Comparison of ENCODE assay signal across 11 cellular contexts in genomic region chr1:16074217-16074616, GRCh38. TPM values are rescaled to one million over a fixed set of nuclear protein-coding genes. Genes with fewer than 3 reads are reported as not detected.
DNase-seq lines count a peak whose midpoint lies in the region; ATAC-seq, FAIRE-seq and TF ChIP-seq lines count a peak whose summit lies in the region.
"Had no signal": no experiment of that assay in that cellular context is flagged by ENCODE, and none has a peak within 500 bp of the region (broad histone marks: within the 10 kb centered on the region; RNA-seq: fewer than 3 reads in every experiment).

No MANE protein-coding gene starts in this region.

- H3K27me3 ChIP-seq in CD8-positive, alpha-beta T cell (ENCODE audit: insufficient read depth, low read length) = peaks cover 12% of the 10 kb centered on the region
- H3K27me3 ChIP-seq in K562 (ENCODE audit: control insufficient read depth in 2 of 2, insufficient read depth in 2 of 2, low read length in 2 of 2) (peaks cover 0 to 15% of the 10 kb centered on the region in 2 experiments; a peak in 2 of 5 replicates), foreskin keratinocyte (peaks cover 7% of the 10 kb centered on the region)

- H3K9ac ChIP-seq in K562 (ENCODE audit: insufficient read depth in 1 of 2, low read depth in 2 of 2, low read length in 2 of 2) = no peak overlapping the region

- no TSS peak for BruUV-seq in K562 (replicated peaks; lab: Mats Ljungman, UMichigan)

- in situ Hi-C loops in K562 (cut with MboI) = no loop called here

- CTCF ChIA-PET in CD8-positive, alpha-beta T cell (lab: Charles Lee) = interaction anchor here (0.6 to 17.9 kb wide), 6 partner anchors 9 to 211 kb away, joined by 3 to 473 read pairs (median 6); no protein-coding TSS in a partner anchor
- CTCF ChIA-PET in K562 (lab: Yijun Ruan, JAX; ENCODE audit: low intra/inter-chr PET ratio) = interaction anchor here (1.2 to 1.7 kb wide), 2 partner anchors 113 to 170 kb away, joined by 3 to 10 read pairs; no protein-coding TSS in a partner anchor

- H3K4me3 ChIP-seq in CD8-positive, alpha-beta T cell (ENCODE audit: low read depth, low read length) = no peak overlapping the region
- no peak overlapping the region for H3K4me3 ChIP-seq in K562

- no peaks in the 10 kb centered on the region for H3K79me2 ChIP-seq in K562 (ENCODE audit: control insufficient read depth, insufficient read depth, low read length)

- H3K4me2 ChIP-seq in K562 (ENCODE audit: insufficient read depth, low read length) = peak overlapping the region; percentile 65; the same call in 1 of the 2 replicates

- H3K4me3 Mint-ChIP-seq in CD8-positive, alpha-beta T cell = peak overlapping the region; percentile 83
- peak overlapping the region; percentile 18 for H3K4me3 Mint-ChIP-seq in natural killer cell

- POLR2A ChIA-PET in CD8-positive, alpha-beta T cell (lab: Charles Lee) = no interaction called here
- POLR2A ChIA-PET in K562 (lab: Yijun Ruan, JAX) = interaction anchor here (0.6 kb wide), 1 partner anchor 366 kb away, joined by 3 read pairs; the partner anchor contains the start of gene NECAP2

- no peak for TF ChIP-seq CTCF in CD8-positive, alpha-beta T cell (IDR thresholded peaks at IDR 0.05)
- no peak for TF ChIP-seq CTCF in K562 (IDR thresholded peaks at IDR 0.05 in 2 of 3, conservative IDR thresholded peaks at IDR 0.05 in 1 of 3; ENCODE audit: insufficient read depth in 2 of 3, low read depth in 1 of 3, low read length in 3 of 3)
- TF ChIP-seq CTCF in natural killer cell (IDR thresholded peaks at IDR 0.05) = no peak
- no peak for TF ChIP-seq CTCF in foreskin keratinocyte (conservative IDR thresholded peaks at IDR 0.05)

- no peak for TF ChIP-seq EP300 in K562 (IDR thresholded peaks at IDR 0.05; ENCODE audit: low read length)

- FAIRE-seq in HTR-8/SVneo (lab: Jason Lieb, UNC) (peak; percentile 97), K562 (lab: Jason Lieb, UNC) (no peak)

- H3K36me3 ChIP-seq in CD8-positive, alpha-beta T cell (ENCODE audit: insufficient read depth, low read length) = no peaks in the 10 kb centered on the region
- H3K36me3 ChIP-seq in K562 (ENCODE audit: control insufficient read depth, insufficient read depth, low read length) = no peaks in the 10 kb centered on the region
- H3K36me3 ChIP-seq: colonic mucosa had no signal

- H3K9me3 ChIP-seq in CD8-positive, alpha-beta T cell (ENCODE audit: low read length) = no peaks in the 10 kb centered on the region
- no peaks in the 10 kb centered on the region for H3K9me3 ChIP-seq in K562 (replicated peaks; ENCODE audit: control insufficient read depth, insufficient read depth, low read depth, low read length)
- H3K9me3 ChIP-seq: colonic mucosa had no signal

- no peak overlapping the region for H3K27ac Mint-ChIP-seq in CD8-positive, alpha-beta T cell
- H3K27ac Mint-ChIP-seq in natural killer cell = peak overlapping the region in 1 of 2 donors; percentile 44

- no peak for TF ChIP-seq RAD21 in K562 (CRISPR knock-in tag; conservative IDR thresholded peaks at IDR 0.05 in 1 of 2, IDR thresholded peaks at IDR 0.05 in 1 of 2)

- H2AFZ ChIP-seq in K562 (ENCODE audit: low read depth, low read length) = no peak overlapping the region

- no peak for DNase-seq in CD8-positive, alpha-beta T cell
- no peak for DNase-seq in HTR-8/SVneo (ENCODE audit: insufficient read length, low spot score)
- DNase-seq in K562 (ENCODE audit: extremely low read depth in 1 of 4, low spot score in 3 of 4) = no peak
- no peak for DNase-seq in natural killer cell
- DNase-seq in NOMO-1 (lab: John Stamatoyannopoulos, UW; ENCODE audit: unreplicated experiment in 2 of 2) = no peak
- no peak for DNase-seq in cerebellar cortex (ENCODE audit: low spot score)
- DNase-seq in hepatic stellate cell (ENCODE audit: low spot score) = no peak
- DNase-seq in foreskin keratinocyte = no peak
- DNase-seq: activated gamma-delta T cell treated with Interleukin-2 at 50 U/mL for 16 hours, DMS 273 treated with DMSO at 0.1 percent for 48 hours had no signal

- no peak for ATAC-seq in CD8-positive, alpha-beta T cell
- ATAC-seq in K562 (no peak), natural killer cell (no peak), foreskin keratinocyte (no peak)

- no peaks in the 10 kb centered on the region for H3K9me3 Mint-ChIP-seq in CD8-positive, alpha-beta T cell
- no peaks in the 10 kb centered on the region for H3K9me3 Mint-ChIP-seq in natural killer cell

- intact Hi-C loops in CD8-positive, alpha-beta T cell (cut with DNase I, micrococcal nuclease) = loop anchor here in 1 of 2 experiments (10.0 kb wide), 1 partner anchor 291 kb away; the partner anchor contains the start of gene SZRD1
- intact Hi-C loops in K562 (cut with micrococcal nuclease) = loop anchor here (5.0 kb wide), 1 partner anchor 67 kb away; no protein-coding TSS in a partner anchor
- intact Hi-C loops in natural killer cell (cut with micrococcal nuclease) = no loop called here

- H3K4me1 Mint-ChIP-seq in CD8-positive, alpha-beta T cell (ENCODE audit: low read depth) = peaks cover 23% of the 10 kb centered on the region
- peaks cover 10 to 22% of the 10 kb centered on the region in 2 donors for H3K4me1 Mint-ChIP-seq in natural killer cell

- no peaks in the 10 kb centered on the region for H3K9me1 ChIP-seq in K562 (ENCODE audit: control insufficient read depth, insufficient read depth, low read length)

- TF ChIP-seq POLR2A in K562 (conservative IDR thresholded peaks at IDR 0.05) = no peak

- no peaks in the 10 kb centered on the region for H3K36me3 Mint-ChIP-seq in CD8-positive, alpha-beta T cell
- no peaks in the 10 kb centered on the region for H3K36me3 Mint-ChIP-seq in natural killer cell

- peaks cover 18% of the 10 kb centered on the region for H3K27me3 Mint-ChIP-seq in CD8-positive, alpha-beta T cell (ENCODE audit: low read depth)
- H3K27me3 Mint-ChIP-seq in natural killer cell (ENCODE audit: low read depth in 2 of 2) = peaks cover 10 to 21% of the 10 kb centered on the region in 2 donors

- peaks cover 14% of the 10 kb centered on the region for H3K4me1 ChIP-seq in CD8-positive, alpha-beta T cell (ENCODE audit: insufficient read depth, low read length)
- peaks cover 18 to 36% of the 10 kb centered on the region in 2 experiments; a peak in 4 of 5 replicates for H3K4me1 ChIP-seq in K562 (replicated peaks in 1 of 2; ENCODE audit: control insufficient read depth in 2 of 2, insufficient read depth in 2 of 2, low read length in 2 of 2)
- H3K4me1 ChIP-seq in foreskin keratinocyte = peaks cover 7% of the 10 kb centered on the region

- WGBS in K562 (ENCODE audit: insufficient coverage, low coverage, missing lambda C conversion rate) = 82% methylated on average over 5 of the region's 5 CpGs

- H3K27ac ChIP-seq in CD8-positive, alpha-beta T cell (ENCODE audit: low read depth, low read length) = no peak overlapping the region
- no peak overlapping the region for H3K27ac ChIP-seq in K562 (ENCODE audit: extremely low read depth, low read depth, low read length)
- no peak overlapping the region for H3K27ac ChIP-seq in foreskin keratinocyte
- H3K27ac ChIP-seq: colonic mucosa had no signal

- no peaks in the 10 kb centered on the region for H4K20me1 ChIP-seq in K562 (replicated peaks; ENCODE audit: control insufficient read depth, insufficient read depth, low read length)

RNA-seq across cellular contexts. Expression of gene FAM131C, which starts 0.8 kb away (rescaled TPM):
- not detected for total RNA-seq in CD8-positive, alpha-beta T cell
- 0.23 TPM in 1 of 2 replicates, not detected in the other for total RNA-seq in K562 (2011; cell fraction: chromatin; rRNA removed; ENCODE audit: low replicate concordance)
- total RNA-seq in K562 (2011; cell fraction: nucleolus; rRNA removed) = not detected in 2 replicates
- total RNA-seq in K562 (2011; cell fraction: nucleoplasm; rRNA removed) = not detected in 2 replicates
- total RNA-seq in K562 (2014; rRNA removed) = not detected in 2 replicates
- total RNA-seq in K562 (2014; rRNA removed; fragmentation: Illumina TruSeq; extraction: Trizol) = not detected in 2 replicates
- total RNA-seq in K562 (2015; rRNA removed; fragmentation: Illumina TruSeq; extraction: Trizol) = not detected in 2 replicates
- 0.16 and 0.18 TPM in 2 replicates for total RNA-seq in K562 (2021)
- 0.10 and 0.12 TPM in 2 replicates for polyA plus RNA-seq in K562 (2011; rRNA removed)
- 0.18 and 0.64 TPM in 2 replicates for polyA plus RNA-seq in K562 (2011; cell fraction: cytosol; rRNA removed)
- 0.17 and 0.18 TPM in 2 replicates for polyA plus RNA-seq in K562 (2011; cell fraction: nucleus; rRNA removed)
- polyA plus RNA-seq in K562 (2012) = 0.07 and 0.32 TPM in 2 replicates
- polyA plus RNA-seq in K562 (2014; fragmentation: Illumina TruSeq; extraction: Trizol) = 0.11 TPM in 1 of 2 replicates, not detected in the other
- not detected for polyA plus RNA-seq in K562 (2014; fragmentation: Nextera tagmentation; extraction: Ambion mirVana)
- polyA plus RNA-seq in K562 (2014; rRNA removed) = 0.29 TPM in 1 of 2 replicates, not detected in the other
- polyA minus RNA-seq in K562 (2011; rRNA and poly(A)+ RNA removed) = not detected in 2 replicates
- polyA minus RNA-seq in K562 (2011; cell fraction: cytosol; rRNA and poly(A)+ RNA removed) = 0.86 TPM in 1 of 2 replicates, not detected in the other
- polyA minus RNA-seq in K562 (2011; cell fraction: nucleus; rRNA and poly(A)+ RNA removed) = 0.13 TPM in 1 of 2 replicates, not detected in the other
- total RNA-seq in natural killer cell = not detected
- total RNA-seq in foreskin keratinocyte = 0.53 and 0.65 TPM in 2 replicates
- polyA plus RNA-seq in foreskin keratinocyte = 1.0 and 1.4 TPM in 2 replicates

RNA-seq across cellular contexts. Expression of gene CLCNKB, which starts 30.6 kb away (rescaled TPM):
- not detected for total RNA-seq in CD8-positive, alpha-beta T cell
- 1.2 and 5.1 TPM in 2 replicates for total RNA-seq in K562 (2011; cell fraction: chromatin; rRNA removed; ENCODE audit: low replicate concordance)
- 3.3 and 5.3 TPM in 2 replicates for total RNA-seq in K562 (2011; cell fraction: nucleolus; rRNA removed)
- total RNA-seq in K562 (2011; cell fraction: nucleoplasm; rRNA removed) = 1.8 and 2.3 TPM in 2 replicates
- 0.64 and 1.6 TPM in 2 replicates for total RNA-seq in K562 (2014; rRNA removed)
- total RNA-seq in K562 (2014; rRNA removed; fragmentation: Illumina TruSeq; extraction: Trizol) = 0.32 and 0.40 TPM in 2 replicates
- total RNA-seq in K562 (2015; rRNA removed; fragmentation: Illumina TruSeq; extraction: Trizol) = 0.19 and 0.29 TPM in 2 replicates
- total RNA-seq in K562 (2021) = 1.1 TPM in 2 replicates
- 1.4 and 4.0 TPM in 2 replicates for polyA plus RNA-seq in K562 (2011; rRNA removed)
- 3.6 and 5.5 TPM in 2 replicates for polyA plus RNA-seq in K562 (2011; cell fraction: cytosol; rRNA removed)
- 22.9 and 26.0 TPM in 2 replicates for polyA plus RNA-seq in K562 (2011; cell fraction: nucleus; rRNA removed)
- polyA plus RNA-seq in K562 (2012) = 0.48 and 1.8 TPM in 2 replicates
- polyA plus RNA-seq in K562 (2014; fragmentation: Illumina TruSeq; extraction: Trizol) = 0.97 and 1.1 TPM in 2 replicates
- under 1 TPM; 0.08 to 0.49 TPM for polyA plus RNA-seq in K562 (2014; fragmentation: Nextera tagmentation; extraction: Ambion mirVana)
- 1.2 and 1.7 TPM in 2 replicates for polyA plus RNA-seq in K562 (2014; rRNA removed)
- polyA minus RNA-seq in K562 (2011; rRNA and poly(A)+ RNA removed) = 0.99 and 1.2 TPM in 2 replicates
- polyA minus RNA-seq in K562 (2011; cell fraction: cytosol; rRNA and poly(A)+ RNA removed) = 1.0 TPM in 1 of 2 replicates, not detected in the other
- 1.5 and 2.3 TPM in 2 replicates for polyA minus RNA-seq in K562 (2011; cell fraction: nucleus; rRNA and poly(A)+ RNA removed)
- total RNA-seq in natural killer cell = not detected
- total RNA-seq in foreskin keratinocyte = not detected in 2 replicates
- polyA plus RNA-seq in foreskin keratinocyte = not detected in 2 replicates

RNA-seq across cellular contexts. Expression of gene CLCNKA, which starts 52.4 kb away (rescaled TPM):
- not detected for total RNA-seq in CD8-positive, alpha-beta T cell
- 0.55 and 2.4 TPM in 2 replicates for total RNA-seq in K562 (2011; cell fraction: chromatin; rRNA removed; ENCODE audit: low replicate concordance)
- 0.92 and 2.0 TPM in 2 replicates for total RNA-seq in K562 (2011; cell fraction: nucleolus; rRNA removed)
- total RNA-seq in K562 (2011; cell fraction: nucleoplasm; rRNA removed) = 0.76 and 2.0 TPM in 2 replicates
- 0.18 TPM in 1 of 2 replicates, not detected in the other for total RNA-seq in K562 (2014; rRNA removed)
- not detected in 2 replicates for total RNA-seq in K562 (2014; rRNA removed; fragmentation: Illumina TruSeq; extraction: Trizol)
- not detected in 2 replicates for total RNA-seq in K562 (2015; rRNA removed; fragmentation: Illumina TruSeq; extraction: Trizol)
- total RNA-seq in K562 (2021) = 0.07 and 0.18 TPM in 2 replicates
- polyA plus RNA-seq in K562 (2011; rRNA removed) = 0.10 and 0.45 TPM in 2 replicates
- polyA plus RNA-seq in K562 (2011; cell fraction: cytosol; rRNA removed) = 0.24 and 1.1 TPM in 2 replicates
- polyA plus RNA-seq in K562 (2011; cell fraction: nucleus; rRNA removed) = 4.6 and 6.0 TPM in 2 replicates
- polyA plus RNA-seq in K562 (2012) = 0.14 and 0.35 TPM in 2 replicates
- 0.10 TPM in 1 of 2 replicates, not detected in the other for polyA plus RNA-seq in K562 (2014; fragmentation: Illumina TruSeq; extraction: Trizol)
- polyA plus RNA-seq in K562 (2014; fragmentation: Nextera tagmentation; extraction: Ambion mirVana) = under 1 TPM in 1 of 2 experiments, not detected in 1; 0.03 TPM
- polyA plus RNA-seq in K562 (2014; rRNA removed) = 0.37 TPM in 1 of 2 replicates, not detected in the other
- 0.07 TPM in 1 of 2 replicates, not detected in the other for polyA minus RNA-seq in K562 (2011; rRNA and poly(A)+ RNA removed)
- polyA minus RNA-seq in K562 (2011; cell fraction: cytosol; rRNA and poly(A)+ RNA removed) = not detected in 2 replicates
- polyA minus RNA-seq in K562 (2011; cell fraction: nucleus; rRNA and poly(A)+ RNA removed) = 0.56 and 0.94 TPM in 2 replicates
- total RNA-seq in natural killer cell = under 1 TPM in 2 of 3 donors, not detected in 1; 0.16 to 0.33 TPM
- not detected in 2 replicates for total RNA-seq in foreskin keratinocyte
- not detected in 2 replicates for polyA plus RNA-seq in foreskin keratinocyte

RNA-seq across cellular contexts. Expression of gene HSPB7, which starts 56.4 kb away (rescaled TPM):
- not detected for total RNA-seq in CD8-positive, alpha-beta T cell
- 0.44 TPM in 1 of 2 replicates, not detected in the other for total RNA-seq in K562 (2011; cell fraction: chromatin; rRNA removed; ENCODE audit: low replicate concordance)
- not detected in 2 replicates for total RNA-seq in K562 (2011; cell fraction: nucleolus; rRNA removed)
- 0.31 TPM in 1 of 2 replicates, not detected in the other for total RNA-seq in K562 (2011; cell fraction: nucleoplasm; rRNA removed)
- total RNA-seq in K562 (2014; rRNA removed) (0.05 TPM in 1 of 2 replicates, not detected in the other), K562 (2014; rRNA removed; fragmentation: Illumina TruSeq; extraction: Trizol) (not detected in 2 replicates), K562 (2015; rRNA removed; fragmentation: Illumina TruSeq; extraction: Trizol) (not detected in 2 replicates), K562 (2021) (0.09 TPM in 1 of 2 replicates, not detected in the other), natural killer cell (not detected), foreskin keratinocyte (not detected in 2 replicates)
- polyA plus RNA-seq in K562 (2011; rRNA removed) (0.07 and 0.08 TPM in 2 replicates), K562 (2014; fragmentation: Illumina TruSeq; extraction: Trizol) (0.19 TPM in 1 of 2 replicates, not detected in the other), K562 (2014; fragmentation: Nextera tagmentation; extraction: Ambion mirVana) (not detected), K562 (2014; rRNA removed) (not detected in 2 replicates), foreskin keratinocyte (not detected in 2 replicates)
- 0.03 and 0.04 TPM in 2 replicates for polyA plus RNA-seq in K562 (2011; cell fraction: cytosol; rRNA removed)
- 0.07 and 0.08 TPM in 2 replicates for polyA plus RNA-seq in K562 (2011; cell fraction: nucleus; rRNA removed)
- 0.16 and 0.17 TPM in 2 replicates for polyA plus RNA-seq in K562 (2012)
- polyA minus RNA-seq in K562 (2011; rRNA and poly(A)+ RNA removed) = not detected in 2 replicates
- polyA minus RNA-seq in K562 (2011; cell fraction: cytosol; rRNA and poly(A)+ RNA removed) = not detected in 2 replicates
- not detected in 2 replicates for polyA minus RNA-seq in K562 (2011; cell fraction: nucleus; rRNA and poly(A)+ RNA removed)
